ENCODE assay signal across 8 cellular contexts in the genomic region with DNA sequence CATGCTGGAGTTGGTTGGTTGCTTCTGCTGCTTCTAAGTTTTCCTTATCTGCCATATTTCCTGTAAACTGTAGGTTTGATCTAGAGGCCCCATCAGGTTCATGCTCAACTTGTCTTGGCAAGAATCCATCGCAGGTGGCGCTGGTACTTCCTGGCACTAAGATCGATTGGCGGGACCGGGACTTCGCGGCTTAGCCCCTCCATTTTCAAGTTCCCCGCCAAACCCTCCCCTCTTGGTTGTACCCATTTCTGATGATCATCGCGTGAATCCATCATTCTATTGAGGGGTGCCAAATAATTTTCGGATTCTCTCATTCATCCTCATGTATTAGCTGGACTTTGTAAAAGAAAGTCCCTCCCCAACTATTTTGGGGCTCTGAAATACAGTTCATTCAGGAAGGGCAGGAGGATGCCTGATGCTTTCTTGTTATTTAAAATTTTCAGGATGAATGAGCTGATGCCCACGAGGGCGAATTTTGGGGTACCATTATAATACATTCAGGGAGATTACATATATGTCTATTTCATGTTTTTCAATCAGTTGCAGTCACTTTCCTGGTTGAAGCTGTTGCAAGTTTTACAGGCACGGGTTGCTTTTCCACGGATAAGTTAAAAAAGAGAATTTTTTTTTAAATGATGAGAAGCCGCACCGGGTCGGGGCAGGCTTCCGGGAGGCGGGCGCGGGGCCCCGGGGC. TPM values are rescaled to one million over a fixed set of nuclear protein-coding genes. Genes with fewer than 3 reads are reported as not detected.
DNase-seq lines count a peak whose midpoint lies in the region; ATAC-seq lines count a peak whose summit lies in the region.

No MANE protein-coding gene starts in this region.

- H3K36me3 ChIP-seq in duodenal mucosa (ENCODE audit: control insufficient read depth in 1 of 2, insufficient read depth in 2 of 2, low read length in 2 of 2), result no peaks in the 10 kb centered on the region

- peak overlapping the region; percentile 52 to 66 for H3K9ac ChIP-seq in duodenal mucosa (ENCODE audit: low read depth in 1 of 2, low read length in 2 of 2)

- peak overlapping the region; percentile 75 to 77 for H3K4me3 ChIP-seq in duodenal mucosa (ENCODE audit: low read depth in 1 of 2, low read length in 2 of 2)

- DNase-seq in activated gamma-delta T cell treated with Interleukin-2 at 50 U/mL for 16 hours (peak; percentile 73), activated gamma-delta T cell (lab: John Stamatoyannopoulos, UW) (no peak), NCI-H526 treated with DMSO at 0.1 percent for 48 hours (lab: John Stamatoyannopoulos, UW) (peak; percentile 84), mucosa of gallbladder (ENCODE audit: low spot score) (peak; percentile 88)
- peak; percentile 91 for DNase-seq in activated CD4-positive, alpha-beta T cell treated with anti-CD3 and anti-CD28 coated beads for 48 hours
- DNase-seq in stimulated activated CD8-positive, alpha-beta memory T cell treated with anti-CD3 and anti-CD28 coated beads, Interleukin-7, amount 100 ng/mL, for 1 hour (ENCODE audit: low read depth in 2 of 2), result peak; percentile 53 to 57

- H3K9me3 ChIP-seq in duodenal mucosa (ENCODE audit: control insufficient read depth in 1 of 2, low read length in 2 of 2), result no peaks in the 10 kb centered on the region

- peak overlapping the region; percentile 46 for H3K27ac ChIP-seq in duodenal mucosa (ENCODE audit: low read depth, low read length)

- ATAC-seq in HG03378 (IDR thresholded peaks at IDR 0.05; ENCODE audit: unreplicated experiment), result peak; percentile 42

- no peaks in the 10 kb centered on the region for H3K27me3 ChIP-seq in duodenal mucosa (ENCODE audit: control insufficient read depth in 1 of 2, insufficient read depth in 2 of 2, low read length in 2 of 2)

- peaks cover 20 to 34% of the 10 kb centered on the region in 2 donors for H3K4me1 ChIP-seq in duodenal mucosa (ENCODE audit: control insufficient read depth in 1 of 2, insufficient read depth in 2 of 2, low read length in 2 of 2)

RNA-seq across cellular contexts. Expression of gene BRI3BP, which starts 0.4 kb away (rescaled TPM):
- 39.9 TPM for total RNA-seq in mucosa of gallbladder

RNA-seq across cellular contexts. Expression of gene DHX37, which starts 4.1 kb away (rescaled TPM):
- total RNA-seq in mucosa of gallbladder, result 21.0 TPM
